16 cellular contexts compared by ENCODE assay signal in the genomic region with DNA sequence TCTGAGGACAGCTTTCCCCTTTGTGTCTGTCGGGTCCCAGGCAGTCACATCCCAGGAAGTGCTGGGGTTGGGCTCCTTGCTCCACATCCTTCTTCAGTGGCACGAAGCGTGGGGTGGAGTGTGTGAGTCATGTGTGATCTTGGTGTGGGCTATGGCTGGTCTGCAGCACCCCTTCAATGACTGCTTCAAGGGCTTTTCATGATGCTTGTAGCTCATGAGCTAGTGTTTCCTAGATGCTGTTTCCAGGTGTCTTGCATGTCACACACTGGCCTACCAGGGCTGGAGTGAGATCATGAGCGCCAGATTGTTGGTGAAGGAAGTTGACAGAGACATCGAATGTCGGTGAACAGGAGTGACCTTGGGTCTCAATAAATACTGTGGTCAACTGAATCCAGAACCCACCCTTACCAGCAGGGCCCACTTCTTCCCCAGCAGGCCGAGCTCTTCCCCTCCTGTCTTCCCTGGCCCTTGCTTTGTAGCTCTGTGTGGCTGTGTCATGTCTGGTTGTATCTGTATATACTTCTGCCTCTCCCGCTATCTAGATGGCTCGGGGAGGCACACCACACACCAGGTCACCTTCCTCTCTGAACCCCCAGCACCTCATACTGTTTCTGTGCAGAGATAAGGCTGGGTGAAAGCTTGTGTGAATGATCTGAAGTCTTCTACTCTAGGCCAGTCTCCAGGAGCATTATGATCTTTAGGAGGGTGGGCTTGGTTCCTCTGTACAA. TPM values are rescaled to one million over a fixed set of nuclear protein-coding genes. Genes with fewer than 3 reads are reported as not detected.
DNase-seq lines count a peak whose midpoint lies in the region; ATAC-seq, FAIRE-seq and TF ChIP-seq lines count a peak whose summit lies in the region.
"Had no signal": no experiment of that assay in that cellular context is flagged by ENCODE, and none has a peak within 500 bp of the region (broad histone marks: within the 10 kb centered on the region; RNA-seq: fewer than 3 reads in every experiment).

No MANE protein-coding gene starts in this region.

- CTCF ChIA-PET in HepG2 (lab: Yijun Ruan, JAX; ENCODE audit: low intra/inter-chr PET ratio, low total read pairs), result no interaction called here

- H3K27me3 Mint-ChIP-seq in activated T-cell treated with anti-CD3 and anti-CD28 coated beads, Interleukin-2, amount 50 U/mL, for 4 hours (ENCODE audit: low read depth), result peaks cover 3% of the 10 kb centered on the region
- no peaks in the 10 kb centered on the region for H3K27me3 Mint-ChIP-seq in stimulated activated naive CD8-positive, alpha-beta T cell treated with anti-CD3 and anti-CD28 coated beads, Interleukin-15, amount 100 ng/mL, for 72 hours

- TF ChIP-seq CTCF in HepG2 (CRISPR knock-in tag; IDR thresholded peaks at IDR 0.05) (no peak), right lobe of liver (IDR thresholded peaks at IDR 0.05) (no peak)

- no peak overlapping the region for H3K9ac ChIP-seq in HepG2 (ENCODE audit: insufficient read depth, low read depth, low read length)
- H3K9ac ChIP-seq: KMS-11 had no signal

- TF ChIP-seq RAD21 in HepG2 (CRISPR knock-in tag; IDR thresholded peaks at IDR 0.05), result no peak

- no peaks in the 10 kb centered on the region for H3K4me1 ChIP-seq in HepG2 (ENCODE audit: insufficient read depth, low read length)
- H3K4me1 ChIP-seq in right lobe of liver, result no peaks in the 10 kb centered on the region
- H3K4me1 ChIP-seq: BE2C, SJSA1 had no signal

- TF ChIP-seq POLR2A in HepG2 (IDR thresholded peaks at IDR 0.05; ENCODE audit: insufficient read depth in 1 of 2, low read depth in 2 of 2, low read length in 2 of 2) (no peak), right lobe of liver (IDR thresholded peaks at IDR 0.05) (no peak)

- H2AFZ ChIP-seq in HepG2 (ENCODE audit: low read length), result no peak overlapping the region

- POLR2A ChIA-PET in HepG2 (lab: Yijun Ruan, JAX), result interaction anchor here (1.3 kb wide), 1 partner anchor 11 kb away, joined by 4 read pairs; no protein-coding TSS in a partner anchor

- H3K27me3 ChIP-seq in HepG2 (ENCODE audit: control insufficient read depth in 1 of 2, insufficient read depth in 2 of 2, low read length in 2 of 2) (no peaks in the 10 kb centered on the region), right lobe of liver (no peaks in the 10 kb centered on the region)
- H3K27me3 ChIP-seq: BE2C, SJSA1 had no signal

- no TSS peak for BruUV-seq in HepG2 (replicated peaks; lab: Mats Ljungman, UMichigan)

- H3K27ac Mint-ChIP-seq in stimulated activated naive CD8-positive, alpha-beta T cell treated with anti-CD3 and anti-CD28 coated beads, Interleukin-15, amount 100 ng/mL, for 72 hours, result peak overlapping the region; percentile 69 to 98

- no peak overlapping the region for H3K4me2 ChIP-seq in HepG2 (ENCODE audit: low read depth, low read length)
- H3K4me2 ChIP-seq: KMS-11 had no signal

- H3K4me1 Mint-ChIP-seq in activated T-cell treated with anti-CD3 and anti-CD28 coated beads, Interleukin-2, amount 50 U/mL, for 4 hours (ENCODE audit: low read depth), result peaks cover 12% of the 10 kb centered on the region
- peaks cover 55% of the 10 kb centered on the region for H3K4me1 Mint-ChIP-seq in stimulated activated naive CD8-positive, alpha-beta T cell treated with anti-CD3 and anti-CD28 coated beads, Interleukin-15, amount 100 ng/mL, for 72 hours

- H3K27ac ChIP-seq in HepG2 (ENCODE audit: extremely low read length, insufficient read depth, low read length) (no peak overlapping the region), right lobe of liver (no peak overlapping the region)
- H3K27ac ChIP-seq: KMS-11, SJSA1 had no signal

- ATAC-seq in HepG2 (peak; percentile 20; the same call in 1 of the 3 replicates), right lobe of liver (no peak), left colon (peak; percentile 22)
- ATAC-seq in activated T-cell treated with anti-CD3 and anti-CD28 coated beads, Interleukin-2, amount 50 U/mL, for 4 hours, result peak; percentile 51 to 61
- peak; percentile 78 for ATAC-seq in stimulated activated naive CD8-positive, alpha-beta T cell treated with anti-CD3 and anti-CD28 coated beads, Interleukin-15, amount 100 ng/mL, for 72 hours

- H3K9me3 ChIP-seq in HepG2 (ENCODE audit: low read length) (no peaks in the 10 kb centered on the region), right lobe of liver (no peaks in the 10 kb centered on the region)
- H3K9me3 ChIP-seq: BE2C, SJSA1 had no signal

- no peaks in the 10 kb centered on the region for H3K9me3 Mint-ChIP-seq in activated T-cell treated with anti-CD3 and anti-CD28 coated beads, Interleukin-2, amount 50 U/mL, for 4 hours
- H3K9me3 Mint-ChIP-seq in stimulated activated naive CD8-positive, alpha-beta T cell treated with anti-CD3 and anti-CD28 coated beads, Interleukin-15, amount 100 ng/mL, for 72 hours, result no peaks in the 10 kb centered on the region

- FAIRE-seq in HepG2 (lab: Jason Lieb, UNC), result no peak
- FAIRE-seq: GM12892 had no signal

- intact Hi-C loops in HepG2 (cut with micrococcal nuclease; ENCODE audit: unreplicated experiment), result no loop called here
- intact Hi-C loops in right lobe of liver (cut with DNase I), result no loop called here
- intact Hi-C loops in left colon (cut with DNase I, micrococcal nuclease), result no loop called here

- in situ Hi-C loops in HepG2 (cut with HindIII; ENCODE audit: extremely low pct_ligation_motif_present, low pct_unique_long_range_greater_than_20kb), result loop anchor here (25.0 kb wide), 1 partner anchor 1611 kb away; no protein-coding TSS in a partner anchor

- H3K36me3 ChIP-seq in HepG2 (replicated peaks in 1 of 2; ENCODE audit: control insufficient read depth in 1 of 2, insufficient read depth in 2 of 2, low read length in 2 of 2) (peaks cover 0 to under 1% of the 10 kb centered on the region in 2 experiments; a peak in 1 of 5 replicates), right lobe of liver (no peaks in the 10 kb centered on the region)
- H3K36me3 ChIP-seq: BE2C, SJSA1 had no signal

- TF ChIP-seq EP300 in HepG2 (IDR thresholded peaks at IDR 0.05; ENCODE audit: low read depth in 2 of 2, low read length in 2 of 2) (no peak), HepG2 (CRISPR knock-in tag; IDR thresholded peaks at IDR 0.05; ENCODE audit: borderline replicate concordance) (no peak)

- H3K79me2 ChIP-seq in HepG2 (ENCODE audit: insufficient read depth, low read length), result no peaks in the 10 kb centered on the region

- H3K4me3 Mint-ChIP-seq in activated T-cell treated with anti-CD3 and anti-CD28 coated beads, Interleukin-2, amount 50 U/mL, for 4 hours, result no peak overlapping the region
- H3K4me3 Mint-ChIP-seq in stimulated activated naive CD8-positive, alpha-beta T cell treated with anti-CD3 and anti-CD28 coated beads, Interleukin-15, amount 100 ng/mL, for 72 hours, result peak overlapping the region; percentile 66 to 73

- no peaks in the 10 kb centered on the region for H3K36me3 Mint-ChIP-seq in activated T-cell treated with anti-CD3 and anti-CD28 coated beads, Interleukin-2, amount 50 U/mL, for 4 hours (ENCODE audit: insufficient read depth)

- DNase-seq in HepG2 (ENCODE audit: low spot score) (no peak), right lobe of liver (no peak), left colon (no peak), NCI-H2196 treated with DMSO at 0.1 percent for 48 hours (lab: John Stamatoyannopoulos, UW; ENCODE audit: unreplicated experiment) (no peak), NCI-H1105 treated with DMSO at 0.1 percent for 48 hours (lab: John Stamatoyannopoulos, UW) (no peak), GDM1 (lab: John Stamatoyannopoulos, UW) (no peak)
- no peak for DNase-seq in activated T-cell treated with anti-CD3 and anti-CD28 coated beads, Interleukin-2, amount 50 U/mL, for 4 hours
- DNase-seq in stimulated activated naive CD8-positive, alpha-beta T cell treated with anti-CD3 and anti-CD28 coated beads, Interleukin-15, amount 100 ng/mL, for 72 hours, result peak; percentile 23 to 57
- DNase-seq: amniotic stem cell, BE2C, dermis blood vessel endothelial cell, NCI-H1930 had no signal

- H4K20me1 ChIP-seq in HepG2 (ENCODE audit: insufficient read depth, low read length), result no peaks in the 10 kb centered on the region

- no peak overlapping the region for H3K4me3 ChIP-seq in HepG2 (replicated peaks in 1 of 3; ENCODE audit: insufficient read depth in 1 of 3, low read depth in 2 of 3, low read length in 3 of 3)
- H3K4me3 ChIP-seq in right lobe of liver, result no peak overlapping the region
- H3K4me3 ChIP-seq: SJSA1 had no signal

- 56% methylated on average over 9 of the region's 9 CpGs for WGBS in HepG2 (ENCODE audit: low lambda C conversion rate)
- 84% methylated on average over 9 of the region's 9 CpGs for WGBS in right lobe of liver (ENCODE audit: insufficient coverage, low coverage, low lambda C conversion rate, missing lambda C conversion rate)

RNA-seq across cellular contexts. Expression of a gene that starts 3.8 kb away (rescaled TPM):
- total RNA-seq in HepG2 (2016; rRNA removed; fragmentation: Illumina TruSeq; extraction: Trizol) (1.5 and 4.9 TPM in 2 replicates), right lobe of liver (10 to 100 TPM in 1 of 6 experiments, 1 to 10 TPM in 5; 2.0 to 12.8 (median 4.4) TPM), left colon (1 to 10 TPM; 7.2 to 7.8 TPM)
- 1.7 and 3.6 TPM in 2 replicates for total RNA-seq in HepG2 (2016; cell fraction: cytosol; rRNA removed; fragmentation: Illumina TruSeq; extraction: Trizol; ENCODE audit: low read depth)
- total RNA-seq in HepG2 (2016; cell fraction: insoluble cytoplasmic fraction; rRNA removed; fragmentation: Illumina TruSeq; extraction: Trizol), result 1.2 and 6.7 TPM in 2 replicates
- total RNA-seq in HepG2 (2016; cell fraction: membrane; rRNA removed; fragmentation: Illumina TruSeq; extraction: Trizol), result 2.5 and 2.8 TPM in 2 replicates
- total RNA-seq in HepG2 (2016; cell fraction: nucleus; rRNA removed; fragmentation: Illumina TruSeq; extraction: Trizol), result 9.5 and 13.0 TPM in 2 replicates
- 5.0 and 9.4 TPM in 2 replicates for polyA plus RNA-seq in HepG2 (2011; rRNA removed)
- 0.79 and 0.97 TPM in 2 replicates for polyA plus RNA-seq in HepG2 (2011; cell fraction: cytosol; rRNA removed)
- 23.3 and 26.6 TPM in 2 replicates for polyA plus RNA-seq in HepG2 (2011; cell fraction: nucleus; rRNA removed)
- 4.1 TPM in 2 replicates for polyA plus RNA-seq in HepG2 (2012)
- 1.4 and 1.6 TPM in 2 replicates for polyA plus RNA-seq in HepG2 (2016; cell fraction: cytosol; fragmentation: Illumina TruSeq; extraction: Trizol; ENCODE audit: low read depth)
- 0.93 and 1.3 TPM in 2 replicates for polyA plus RNA-seq in HepG2 (2016; cell fraction: insoluble cytoplasmic fraction; fragmentation: Illumina TruSeq; extraction: Trizol; ENCODE audit: low read depth)
- 1.4 and 2.0 TPM in 2 replicates for polyA plus RNA-seq in HepG2 (2016; cell fraction: membrane; fragmentation: Illumina TruSeq; extraction: Trizol; ENCODE audit: low read depth)
- 22.0 and 25.3 TPM in 2 replicates for polyA plus RNA-seq in HepG2 (2016; cell fraction: nucleus; fragmentation: Illumina TruSeq; extraction: Trizol; ENCODE audit: insufficient read depth, low read depth)
- polyA minus RNA-seq in HepG2 (2011; rRNA and poly(A)+ RNA removed; ENCODE audit: low replicate concordance), result 3.2 and 12.3 TPM in 2 replicates
- 0.62 and 0.89 TPM in 2 replicates for polyA minus RNA-seq in HepG2 (2011; cell fraction: cytosol; rRNA and poly(A)+ RNA removed)
- 23.7 and 26.4 TPM in 2 replicates for polyA minus RNA-seq in HepG2 (2011; cell fraction: nucleus; rRNA and poly(A)+ RNA removed)
- total RNA-seq in activated T-cell treated with anti-CD3 and anti-CD28 coated beads, Interleukin-2, amount 50 U/mL, for 4 hours, result 1 to 10 TPM; 3.3 to 4.4 (median 4.0) TPM

RNA-seq across cellular contexts. Expression of a gene that starts 9.5 kb away (rescaled TPM):
- total RNA-seq in HepG2 (2016; rRNA removed; fragmentation: Illumina TruSeq; extraction: Trizol), result 59.9 and 76.7 TPM in 2 replicates
- total RNA-seq in HepG2 (2016; cell fraction: cytosol; rRNA removed; fragmentation: Illumina TruSeq; extraction: Trizol; ENCODE audit: low read depth), result 70.2 and 78.4 TPM in 2 replicates
- 55.1 and 78.5 TPM in 2 replicates for total RNA-seq in HepG2 (2016; cell fraction: insoluble cytoplasmic fraction; rRNA removed; fragmentation: Illumina TruSeq; extraction: Trizol)
- total RNA-seq in HepG2 (2016; cell fraction: membrane; rRNA removed; fragmentation: Illumina TruSeq; extraction: Trizol), result 130 and 146 TPM in 2 replicates
- 55.2 and 70.0 TPM in 2 replicates for total RNA-seq in HepG2 (2016; cell fraction: nucleus; rRNA removed; fragmentation: Illumina TruSeq; extraction: Trizol)
- polyA plus RNA-seq in HepG2 (2011; rRNA removed), result 61.7 and 77.6 TPM in 2 replicates
- 55.9 and 77.2 TPM in 2 replicates for polyA plus RNA-seq in HepG2 (2011; cell fraction: cytosol; rRNA removed)
- polyA plus RNA-seq in HepG2 (2011; cell fraction: nucleus; rRNA removed), result 251 and 257 TPM in 2 replicates
- polyA plus RNA-seq in HepG2 (2012), result 53.7 and 58.6 TPM in 2 replicates
- polyA plus RNA-seq in HepG2 (2016; cell fraction: cytosol; fragmentation: Illumina TruSeq; extraction: Trizol; ENCODE audit: low read depth), result 74.0 and 88.4 TPM in 2 replicates
- 55.8 and 66.7 TPM in 2 replicates for polyA plus RNA-seq in HepG2 (2016; cell fraction: insoluble cytoplasmic fraction; fragmentation: Illumina TruSeq; extraction: Trizol; ENCODE audit: low read depth)
- 105 and 114 TPM in 2 replicates for polyA plus RNA-seq in HepG2 (2016; cell fraction: membrane; fragmentation: Illumina TruSeq; extraction: Trizol; ENCODE audit: low read depth)
- polyA plus RNA-seq in HepG2 (2016; cell fraction: nucleus; fragmentation: Illumina TruSeq; extraction: Trizol; ENCODE audit: insufficient read depth, low read depth), result 103 and 116 TPM in 2 replicates
- polyA minus RNA-seq in HepG2 (2011; rRNA and poly(A)+ RNA removed; ENCODE audit: low replicate concordance), result 87.1 and 132 TPM in 2 replicates
- 28.5 and 31.1 TPM in 2 replicates for polyA minus RNA-seq in HepG2 (2011; cell fraction: cytosol; rRNA and poly(A)+ RNA removed)
- 72.0 and 76.6 TPM in 2 replicates for polyA minus RNA-seq in HepG2 (2011; cell fraction: nucleus; rRNA and poly(A)+ RNA removed)
- total RNA-seq in right lobe of liver, result 10 to 100 TPM; 32.3 to 44.4 (median 35.1) TPM
- total RNA-seq in activated T-cell treated with anti-CD3 and anti-CD28 coated beads, Interleukin-2, amount 50 U/mL, for 4 hours, result 10 to 100 TPM; 66.3 to 70.7 (median 67.1) TPM
- total RNA-seq in left colon, result 10 to 100 TPM; 67.4 to 79.2 TPM

RNA-seq across cellular contexts. Expression of a gene that starts 27.5 kb away (rescaled TPM):
- 453 and 457 TPM in 2 replicates for total RNA-seq in HepG2 (2016; rRNA removed; fragmentation: Illumina TruSeq; extraction: Trizol)
- total RNA-seq in HepG2 (2016; cell fraction: cytosol; rRNA removed; fragmentation: Illumina TruSeq; extraction: Trizol; ENCODE audit: low read depth), result 171 and 178 TPM in 2 replicates
- total RNA-seq in HepG2 (2016; cell fraction: insoluble cytoplasmic fraction; rRNA removed; fragmentation: Illumina TruSeq; extraction: Trizol), result 461 and 544 TPM in 2 replicates
- 139 and 150 TPM in 2 replicates for total RNA-seq in HepG2 (2016; cell fraction: membrane; rRNA removed; fragmentation: Illumina TruSeq; extraction: Trizol)
- total RNA-seq in HepG2 (2016; cell fraction: nucleus; rRNA removed; fragmentation: Illumina TruSeq; extraction: Trizol), result 157 and 190 TPM in 2 replicates
- 440 and 536 TPM in 2 replicates for polyA plus RNA-seq in HepG2 (2011; rRNA removed)
- 532 and 716 TPM in 2 replicates for polyA plus RNA-seq in HepG2 (2011; cell fraction: cytosol; rRNA removed)
- polyA plus RNA-seq in HepG2 (2011; cell fraction: nucleus; rRNA removed), result 231 and 254 TPM in 2 replicates
- polyA plus RNA-seq in HepG2 (2012), result 249 and 275 TPM in 2 replicates
- polyA plus RNA-seq in HepG2 (2016; cell fraction: cytosol; fragmentation: Illumina TruSeq; extraction: Trizol; ENCODE audit: low read depth), result 152 and 159 TPM in 2 replicates
- polyA plus RNA-seq in HepG2 (2016; cell fraction: insoluble cytoplasmic fraction; fragmentation: Illumina TruSeq; extraction: Trizol; ENCODE audit: low read depth), result 356 and 383 TPM in 2 replicates
- 107 and 113 TPM in 2 replicates for polyA plus RNA-seq in HepG2 (2016; cell fraction: membrane; fragmentation: Illumina TruSeq; extraction: Trizol; ENCODE audit: low read depth)
- 248 and 261 TPM in 2 replicates for polyA plus RNA-seq in HepG2 (2016; cell fraction: nucleus; fragmentation: Illumina TruSeq; extraction: Trizol; ENCODE audit: insufficient read depth, low read depth)
- 67.4 and 92.1 TPM in 2 replicates for polyA minus RNA-seq in HepG2 (2011; rRNA and poly(A)+ RNA removed; ENCODE audit: low replicate concordance)
- 75.3 and 98.0 TPM in 2 replicates for polyA minus RNA-seq in HepG2 (2011; cell fraction: cytosol; rRNA and poly(A)+ RNA removed)
- polyA minus RNA-seq in HepG2 (2011; cell fraction: nucleus; rRNA and poly(A)+ RNA removed), result 53.7 and 62.3 TPM in 2 replicates
- total RNA-seq in right lobe of liver, result 100 to 1,000 TPM; 153 to 318 (median 197) TPM
- total RNA-seq in activated T-cell treated with anti-CD3 and anti-CD28 coated beads, Interleukin-2, amount 50 U/mL, for 4 hours, result 100 to 1,000 TPM; 198 to 216 (median 215) TPM
- total RNA-seq in left colon, result 100 to 1,000 TPM; 626 to 674 TPM

RNA-seq across cellular contexts. Expression of a gene that starts 40.0 kb away (rescaled TPM):
- total RNA-seq in HepG2 (2016; rRNA removed; fragmentation: Illumina TruSeq; extraction: Trizol), result 0.18 and 0.51 TPM in 2 replicates
- not detected in 2 replicates for total RNA-seq in HepG2 (2016; cell fraction: cytosol; rRNA removed; fragmentation: Illumina TruSeq; extraction: Trizol; ENCODE audit: low read depth)
- 0.24 and 0.43 TPM in 2 replicates for total RNA-seq in HepG2 (2016; cell fraction: insoluble cytoplasmic fraction; rRNA removed; fragmentation: Illumina TruSeq; extraction: Trizol)
- not detected in 2 replicates for total RNA-seq in HepG2 (2016; cell fraction: membrane; rRNA removed; fragmentation: Illumina TruSeq; extraction: Trizol)
- 0.28 and 0.31 TPM in 2 replicates for total RNA-seq in HepG2 (2016; cell fraction: nucleus; rRNA removed; fragmentation: Illumina TruSeq; extraction: Trizol)
- polyA plus RNA-seq in HepG2 (2011; rRNA removed), result 4.0 and 7.1 TPM in 2 replicates
- 2.5 and 3.2 TPM in 2 replicates for polyA plus RNA-seq in HepG2 (2011; cell fraction: cytosol; rRNA removed)
- 64.9 and 67.7 TPM in 2 replicates for polyA plus RNA-seq in HepG2 (2011; cell fraction: nucleus; rRNA removed)
- polyA plus RNA-seq in HepG2 (2012), result 2.2 and 3.6 TPM in 2 replicates
- polyA plus RNA-seq in HepG2 (2016; cell fraction: cytosol; fragmentation: Illumina TruSeq; extraction: Trizol; ENCODE audit: low read depth), result not detected in 2 replicates
- 0.27 and 0.57 TPM in 2 replicates for polyA plus RNA-seq in HepG2 (2016; cell fraction: insoluble cytoplasmic fraction; fragmentation: Illumina TruSeq; extraction: Trizol; ENCODE audit: low read depth)
- not detected in 2 replicates for polyA plus RNA-seq in HepG2 (2016; cell fraction: membrane; fragmentation: Illumina TruSeq; extraction: Trizol; ENCODE audit: low read depth)
- 1.00 and 1.1 TPM in 2 replicates for polyA plus RNA-seq in HepG2 (2016; cell fraction: nucleus; fragmentation: Illumina TruSeq; extraction: Trizol; ENCODE audit: insufficient read depth, low read depth)
- polyA minus RNA-seq in HepG2 (2011; rRNA and poly(A)+ RNA removed; ENCODE audit: low replicate concordance), result 5.3 TPM in 1 of 2 replicates, not detected in the other
- polyA minus RNA-seq in HepG2 (2011; cell fraction: cytosol; rRNA and poly(A)+ RNA removed), result 1.5 and 1.6 TPM in 2 replicates
- 5.0 and 5.6 TPM in 2 replicates for polyA minus RNA-seq in HepG2 (2011; cell fraction: nucleus; rRNA and poly(A)+ RNA removed)
- 1 to 10 TPM in 4 of 6 experiments, under 1 TPM in 2; 0.74 to 2.1 (median 1.4) TPM for total RNA-seq in right lobe of liver
- 100 to 1,000 TPM; 156 to 194 (median 186) TPM for total RNA-seq in activated T-cell treated with anti-CD3 and anti-CD28 coated beads, Interleukin-2, amount 50 U/mL, for 4 hours
- total RNA-seq in left colon, result 1 to 10 TPM; 2.8 to 2.9 TPM
- total RNA-seq: dermis blood vessel endothelial cell, pulmonary artery endothelial cell, SJSA1 had no signal

Comparison
In these comparisons a context has a peak if more than half of its experiments do, and no peak if none do; other contexts are left out.
1. ATAC-seq: peak in HepG2 (single experiment), activated T-cell treated with anti-CD3 and anti-CD28 coated beads, Interleukin-2, amount 50 U/mL, for 4 hours (2 of 2), left colon (single experiment) and stimulated activated naive CD8-positive, alpha-beta T cell treated with anti-CD3 and anti-CD28 coated beads, Interleukin-15, amount 100 ng/mL, for 72 hours (single experiment); none in right lobe of liver (0 of 4).
2. DNase-seq: peak in stimulated activated naive CD8-positive, alpha-beta T cell treated with anti-CD3 and anti-CD28 coated beads, Interleukin-15, amount 100 ng/mL, for 72 hours (2 of 2); none in HepG2 (single experiment), right lobe of liver (0 of 3), activated T-cell treated with anti-CD3 and anti-CD28 coated beads, Interleukin-2, amount 50 U/mL, for 4 hours (single experiment), left colon (0 of 2), NCI-H2196 treated with DMSO at 0.1 percent for 48 hours (single experiment), NCI-H1105 treated with DMSO at 0.1 percent for 48 hours (single experiment) and GDM1 (single experiment).